11 cellular contexts compared by ENCODE assay signal in genomic region chr5:151092750-151093149, GRCh38. TPM values are rescaled to one million over a fixed set of nuclear protein-coding genes. Genes with fewer than 3 reads are reported as not detected.
DNase-seq lines count a peak whose midpoint lies in the region; ATAC-seq and TF ChIP-seq lines count a peak whose summit lies in the region.
"Had no signal": no experiment of that assay in that cellular context is flagged by ENCODE, and none has a peak within 500 bp of the region (broad histone marks: within the 10 kb centered on the region; RNA-seq: fewer than 3 reads in every experiment).

No MANE protein-coding gene starts in this region.

- intact Hi-C loops in Right ventricle myocardium superior (cut with DNase I) (no loop called here), Right ventricle myocardium inferior (cut with DNase I) (no loop called here), upper lobe of right lung (cut with DNase I) (no loop called here)

- peak; percentile 38 for ATAC-seq in Right ventricle myocardium superior (ENCODE audit: poor library complexity)
- no peak for ATAC-seq in Right ventricle myocardium inferior
- peak; percentile 70 for ATAC-seq in upper lobe of right lung
- no peak for ATAC-seq in HG02938 (IDR thresholded peaks at IDR 0.05; ENCODE audit: unreplicated experiment)

- TF ChIP-seq CTCF in SU-DHL-6 (IDR thresholded peaks at IDR 0.05; ENCODE audit: insufficient read depth, low read length, poor library complexity, severe bottlenecking) (no peak), upper lobe of right lung (IDR thresholded peaks at IDR 0.05) (no peak)

- H3K4me3 ChIP-seq in SU-DHL-6 (ENCODE audit: insufficient read depth, low read length, poor library complexity, severe bottlenecking) (no peak overlapping the region), upper lobe of right lung (no peak overlapping the region)

- no peaks in the 10 kb centered on the region for H3K79me2 ChIP-seq in SU-DHL-6 (ENCODE audit: insufficient read depth, low read length)

- H3K9me3 ChIP-seq in SU-DHL-6 (ENCODE audit: insufficient read depth, low read length) (no peaks in the 10 kb centered on the region), upper lobe of right lung (no peaks in the 10 kb centered on the region)

- H3K9me2 ChIP-seq in SU-DHL-6 (replicated peaks; ENCODE audit: insufficient read depth, low read length), result no peaks in the 10 kb centered on the region

- no peaks in the 10 kb centered on the region for H4K20me1 ChIP-seq in SU-DHL-6 (ENCODE audit: low read depth, low read length)

- peak overlapping the region; percentile 34; the same call in 1 of the 2 replicates for H3K9ac ChIP-seq in SU-DHL-6 (ENCODE audit: low read length)

- H2AFZ ChIP-seq in SU-DHL-6 (ENCODE audit: low read depth, low read length, severe bottlenecking), result no peak overlapping the region

- no peaks in the 10 kb centered on the region for H3F3A ChIP-seq in SU-DHL-6 (ENCODE audit: insufficient read depth)

- peaks cover 58% of the 10 kb centered on the region for H3K4me1 ChIP-seq in upper lobe of right lung

- H3K27ac ChIP-seq in SU-DHL-6 (ENCODE audit: low read depth, low read length) (peak overlapping the region; percentile 51; the same call in 1 of the 2 replicates), upper lobe of right lung (peak overlapping the region; percentile 79)
- H3K27ac ChIP-seq: C4-2B had no signal

- H3K4me2 ChIP-seq in SU-DHL-6 (ENCODE audit: low read depth, low read length, poor library complexity, severe bottlenecking), result peak overlapping the region; percentile 46

- H3K36me3 ChIP-seq in SU-DHL-6 (ENCODE audit: low read length), result no peaks in the 10 kb centered on the region
- no peaks in the 10 kb centered on the region for H3K36me3 ChIP-seq in upper lobe of right lung

- DNase-seq in Right ventricle myocardium superior, result no peak
- no peak for DNase-seq in Right ventricle myocardium inferior (ENCODE audit: missing footprints)
- DNase-seq in glomerular visceral epithelial cell (ENCODE audit: extremely low spot score), result peak; percentile 93
- DNase-seq in upper lobe of right lung, result no peak
- no peak for DNase-seq in stimulated activated naive CD4-positive, alpha-beta T cell (lab: John Stamatoyannopoulos, UW)
- DNase-seq in NCI-H510A (lab: John Stamatoyannopoulos, UW), result no peak
- DNase-seq: activated T-cell treated with anti-CD3 and anti-CD28 coated beads for 4 hours, NCI-H1048 had no signal

- H3K27me3 ChIP-seq in SU-DHL-6 (ENCODE audit: low read length) (no peaks in the 10 kb centered on the region), upper lobe of right lung (no peaks in the 10 kb centered on the region)

RNA-seq across cellular contexts. Expression of gene TNIP1, which starts 11.9 kb away (rescaled TPM):
- total RNA-seq in Right ventricle myocardium superior (126 TPM), Right ventricle myocardium inferior (114 TPM), upper lobe of right lung (120 TPM)

Comparison
In these comparisons a context has a peak if more than half of its experiments do, and no peak if none do; other contexts are left out.
1. ATAC-seq: peak in Right ventricle myocardium superior (single experiment) and upper lobe of right lung (single experiment); none in Right ventricle myocardium inferior (single experiment) and HG02938 (single experiment).